In the genomic region with DNA sequence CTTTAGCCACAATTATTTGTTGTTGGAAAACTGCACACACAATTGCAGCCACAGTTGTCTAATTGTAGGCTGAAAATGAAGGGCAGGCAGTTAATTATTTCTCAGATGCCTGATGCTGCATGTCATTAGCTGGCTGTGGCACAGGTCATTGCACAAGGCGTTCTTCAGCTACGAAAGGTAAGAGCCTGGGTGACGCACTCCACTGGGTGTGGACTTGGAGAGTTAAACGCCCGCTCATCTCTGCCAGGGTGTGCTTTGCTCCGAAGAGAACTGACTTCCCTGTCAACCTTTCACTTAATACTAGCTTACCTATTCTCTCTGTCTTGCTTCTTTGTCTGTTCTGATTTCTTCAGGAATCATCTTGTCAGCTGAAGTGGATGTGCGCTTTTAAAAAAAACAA, we compare ENCODE assay signal across 13 cellular contexts.
A peak's percentile ranks its signal among the peaks of the same experiment; 100 is the strongest.
DNase-seq lines count a peak whose midpoint lies in the region; ATAC-seq and TF ChIP-seq lines count a peak whose summit lies in the region.
"Had no signal": no experiment of that assay in that cellular context is flagged by ENCODE, and none has a peak within 500 bp of the region (broad histone marks: within the 10 kb centered on the region; RNA-seq: fewer than 3 reads in every experiment).

No MANE protein-coding gene starts in this region.

- peak overlapping the region; percentile 73 for H2AFZ ChIP-seq in GM23248

- H3K27me3 ChIP-seq in GM23248 (replicated peaks; ENCODE audit: insufficient read depth), result no peaks in the 10 kb centered on the region
- H3K27me3 ChIP-seq in Peyer's patch, result no peaks in the 10 kb centered on the region

- peaks cover 10% of the 10 kb centered on the region for H3K9me3 Mint-ChIP-seq in nephron progenitor cell
- H3K9me3 Mint-ChIP-seq: activated naive CD8-positive, alpha-beta T cell treated with anti-CD3 and anti-CD28 coated beads, Interleukin-2, amount 50 U/mL, for 24 hours had no signal

- H3K9me3 ChIP-seq in GM23248 (ENCODE audit: low read depth) (no peaks in the 10 kb centered on the region), Peyer's patch (no peaks in the 10 kb centered on the region)

- no peak for TF ChIP-seq CTCF in Peyer's patch (IDR thresholded peaks at IDR 0.05)
- TF ChIP-seq CTCF in nephron progenitor cell (IDR thresholded peaks at IDR 0.05), result no peak

- peak overlapping the region; percentile 89 for H3K27ac ChIP-seq in GM23248
- peak overlapping the region in 3 of 4 donors; percentile 15 to 67 (median 34) for H3K27ac ChIP-seq in Peyer's patch

- 6 to 8% methylated on average over 7 of the region's 7 CpGs for WGBS in GM23248 (ENCODE audit: low coverage in 1 of 2, low lambda C conversion rate in 2 of 2, missing lambda C conversion rate in 2 of 2), 2 experiments

- H3K27me3 Mint-ChIP-seq in nephron progenitor cell (ENCODE audit: low read depth, poor library complexity), result peaks cover 7% of the 10 kb centered on the region

- H3K36me3 ChIP-seq in GM23248 (ENCODE audit: low read depth), result no peaks in the 10 kb centered on the region
- no peaks in the 10 kb centered on the region for H3K36me3 ChIP-seq in Peyer's patch

- H3K4me1 ChIP-seq in GM23248 (ENCODE audit: insufficient read depth), result peaks cover 28% of the 10 kb centered on the region
- H3K4me1 ChIP-seq in Peyer's patch, result peaks cover 0 to 4% (median 0%) of the 10 kb centered on the region in 4 donors

- H3K4me2 ChIP-seq in GM23248 (ENCODE audit: unreplicated experiment), result peak overlapping the region; percentile 97

- H4K20me1 ChIP-seq in GM23248 (ENCODE audit: insufficient read depth), result no peaks in the 10 kb centered on the region

- peak overlapping the region; percentile 68 for H3K4me3 ChIP-seq in GM23248
- no peak overlapping the region for H3K4me3 ChIP-seq in Peyer's patch

- no peak overlapping the region for H3K4me3 Mint-ChIP-seq in nephron progenitor cell
- H3K4me3 Mint-ChIP-seq: activated CD8-positive, alpha-beta T cell treated with anti-CD3 and anti-CD28 coated beads, Interleukin-2, amount 10 ng/mL, durations not matched to agents 7 days and 5 days; activated naive CD8-positive, alpha-beta T cell treated with anti-CD3 and anti-CD28 coated beads, Interleukin-2, amount 50 U/mL, for 24 hours; CD14-positive monocyte had no signal

- H3K4me1 Mint-ChIP-seq in nephron progenitor cell, result peaks cover 4% of the 10 kb centered on the region
- H3K4me1 Mint-ChIP-seq: activated naive CD8-positive, alpha-beta T cell treated with anti-CD3 and anti-CD28 coated beads, Interleukin-2, amount 50 U/mL, for 24 hours had no signal

- peaks cover 19% of the 10 kb centered on the region; the same call in 1 of the 2 replicates for H3F3A ChIP-seq in GM23248 (ENCODE audit: insufficient read depth)

- no peak overlapping the region for H3K27ac Mint-ChIP-seq in nephron progenitor cell
- H3K27ac Mint-ChIP-seq: activated CD8-positive, alpha-beta T cell treated with anti-CD3 and anti-CD28 coated beads, Interleukin-2, amount 10 ng/mL, durations not matched to agents 7 days and 5 days; activated naive CD8-positive, alpha-beta T cell treated with anti-CD3 and anti-CD28 coated beads, Interleukin-2, amount 50 U/mL, for 24 hours had no signal

- no peaks in the 10 kb centered on the region for H3K79me2 ChIP-seq in GM23248 (ENCODE audit: insufficient read depth)

- DNase-seq in GM23248, result peak; percentile 96
- DNase-seq in Peyer's patch, result peak in 2 of 3 donors; percentile 88 to 95
- peak; percentile 28 for DNase-seq in fibroblast of peridontal ligament (ENCODE audit: extremely low read depth)
- DNase-seq in nephron progenitor cell, result peak; percentile 7
- no peak for DNase-seq in HuH-7 (ENCODE audit: low spot score)
- DNase-seq in KG1 (lab: John Stamatoyannopoulos, UW), result no peak
- DNase-seq: activated CD8-positive, alpha-beta T cell treated with anti-CD3 and anti-CD28 coated beads, Interleukin-2, amount 10 ng/mL, durations not matched to agents 7 days and 5 days; activated naive CD8-positive, alpha-beta T cell treated with anti-CD3 and anti-CD28 coated beads, Interleukin-2, amount 50 U/mL, for 24 hours; left ventricle myocardium superior had no signal

- peak; percentile 38 to 61 for TF ChIP-seq POLR2A in Peyer's patch (IDR thresholded peaks at IDR 0.05)

- in situ Hi-C loops in GM23248 (cut with MboI), result no loop called here

- ATAC-seq in HG03457 (IDR thresholded peaks at IDR 0.05; ENCODE audit: unreplicated experiment) (no peak), HG02970 (IDR thresholded peaks at IDR 0.05; ENCODE audit: low FRiP score, unreplicated experiment) (no peak)
- ATAC-seq: activated CD8-positive, alpha-beta T cell treated with anti-CD3 and anti-CD28 coated beads, Interleukin-2, amount 10 ng/mL, durations not matched to agents 7 days and 5 days; activated naive CD8-positive, alpha-beta T cell treated with anti-CD3 and anti-CD28 coated beads, Interleukin-2, amount 50 U/mL, for 24 hours; left ventricle myocardium superior; sciatic nerve had no signal

- H3K9ac ChIP-seq in GM23248, result peak overlapping the region; percentile 81

- H3K9me2 ChIP-seq in GM23248 (ENCODE audit: insufficient read depth), result no peaks in the 10 kb centered on the region; the same call in 1 of the 2 replicates

- no peaks in the 10 kb centered on the region for H3K36me3 Mint-ChIP-seq in nephron progenitor cell (ENCODE audit: low read depth)
- H3K36me3 Mint-ChIP-seq: CD14-positive monocyte had no signal

Comparison
In these comparisons a context has a peak if more than half of its experiments do, and no peak if none do; other contexts are left out.
1. DNase-seq: peak in GM23248 (single experiment), Peyer's patch (2 of 3), fibroblast of peridontal ligament (single experiment) and nephron progenitor cell (single experiment); none in HuH-7 (single experiment) and KG1 (single experiment).